In genomic region chr22:21624120-21624879, GRCh38 we compare ENCODE assay signal across 9 cellular contexts. TPM values are rescaled to one million over a fixed set of nuclear protein-coding genes. Genes with fewer than 3 reads are reported as not detected.
DNase-seq lines count a peak whose midpoint lies in the region; ATAC-seq and TF ChIP-seq lines count a peak whose summit lies in the region.
"Had no signal": no experiment of that assay in that cellular context is flagged by ENCODE, and none has a peak within 500 bp of the region (broad histone marks: within the 10 kb centered on the region; RNA-seq: fewer than 3 reads in every experiment).

No MANE protein-coding gene starts in this region.

- no peak overlapping the region for H3K4me2 ChIP-seq in OCI-LY1 (ENCODE audit: low read length)

- H3K4me1 ChIP-seq in OCI-LY1 (ENCODE audit: insufficient read depth, low read length, severe bottlenecking) (peaks cover 49% of the 10 kb centered on the region), stomach smooth muscle (ENCODE audit: control insufficient read depth, insufficient read depth, low read length) (peaks cover 29% of the 10 kb centered on the region)

- TF ChIP-seq CTCF in GM12864 (IDR thresholded peaks at IDR 0.05; ENCODE audit: low read depth, low read length, missing control alignments) (peak; percentile 56), OCI-LY1 (IDR thresholded peaks at IDR 0.05; ENCODE audit: low read length) (peak; percentile 88)

- peaks cover 28% of the 10 kb centered on the region for H3K36me3 Mint-ChIP-seq in activated naive CD8-positive, alpha-beta T cell treated with anti-CD3 and anti-CD28 coated beads, Interleukin-2, amount 50 U/mL, for 24 hours (ENCODE audit: low read depth)
- H3K36me3 Mint-ChIP-seq in immature natural killer cell, result no peaks in the 10 kb centered on the region

- H3K4me3 ChIP-seq in GM12864 (ENCODE audit: low read depth, low read length) (no peak overlapping the region), OCI-LY1 (ENCODE audit: low read depth, low read length, poor library complexity, severe bottlenecking) (no peak overlapping the region), stomach smooth muscle (ENCODE audit: low read length in 2 of 2) (no peak overlapping the region)
- H3K4me3 ChIP-seq: skin epidermis had no signal

- peaks cover 4% of the 10 kb centered on the region; the same call in 1 of the 2 replicates for H3K79me2 ChIP-seq in OCI-LY1 (ENCODE audit: insufficient read depth, low read length)

- DNase-seq in GM12864 (ENCODE audit: low read depth) (no peak), immature natural killer cell (peak in 1 of 3 donors; percentile 14), dedifferentiated amniotic fluid mesenchymal stem cell (ENCODE audit: extremely low spot score) (no peak), NCI-H2171 treated with DMSO at 0.1 percent for 48 hours (lab: John Stamatoyannopoulos, UW) (no peak)
- peak; percentile 71 for DNase-seq in activated naive CD8-positive, alpha-beta T cell treated with anti-CD3 and anti-CD28 coated beads, Interleukin-2, amount 50 U/mL, for 24 hours

- peak overlapping the region; percentile 71 for H3K27ac Mint-ChIP-seq in activated naive CD8-positive, alpha-beta T cell treated with anti-CD3 and anti-CD28 coated beads, Interleukin-2, amount 50 U/mL, for 24 hours
- peak overlapping the region in 5 of 6 donors; percentile 35 to 85 (median 68) for H3K27ac Mint-ChIP-seq in immature natural killer cell

- H3K4me3 Mint-ChIP-seq in activated naive CD8-positive, alpha-beta T cell treated with anti-CD3 and anti-CD28 coated beads, Interleukin-2, amount 50 U/mL, for 24 hours, result no peak overlapping the region
- no peak overlapping the region for H3K4me3 Mint-ChIP-seq in immature natural killer cell

- H4K20me1 ChIP-seq in OCI-LY1 (ENCODE audit: insufficient read depth, low read length), result no peaks in the 10 kb centered on the region

- no peaks in the 10 kb centered on the region for H3K27me3 Mint-ChIP-seq in activated naive CD8-positive, alpha-beta T cell treated with anti-CD3 and anti-CD28 coated beads, Interleukin-2, amount 50 U/mL, for 24 hours
- peaks cover 2 to 11% (median 4%) of the 10 kb centered on the region in 3 donors for H3K27me3 Mint-ChIP-seq in immature natural killer cell (ENCODE audit: low read depth in 3 of 3)

- H3K27ac ChIP-seq in OCI-LY1 (ENCODE audit: low read depth, low read length, poor library complexity, severe bottlenecking) (peak overlapping the region; percentile 57), stomach smooth muscle (ENCODE audit: low read length) (peak overlapping the region; percentile 41)

- H3K9ac ChIP-seq in OCI-LY1 (ENCODE audit: low read length) (no peak overlapping the region; the same call in 1 of the 2 replicates), stomach smooth muscle (ENCODE audit: low read length in 2 of 2) (peak overlapping the region in 1 of 2 donors; percentile 58)

- H3F3A ChIP-seq in OCI-LY1 (ENCODE audit: insufficient read depth, low read length), result peaks cover 6% of the 10 kb centered on the region; the same call in 1 of the 2 replicates

- H3K36me3 ChIP-seq in OCI-LY1 (ENCODE audit: insufficient read depth, low read length), result peaks cover 54% of the 10 kb centered on the region
- H3K36me3 ChIP-seq in stomach smooth muscle (ENCODE audit: control insufficient read depth in 2 of 2, insufficient read depth in 2 of 2, low read length in 2 of 2), result peaks cover 3 to 6% of the 10 kb centered on the region in 2 donors

- no peaks in the 10 kb centered on the region for H3K9me2 ChIP-seq in OCI-LY1 (ENCODE audit: low read depth, low read length)

- H3K9me3 Mint-ChIP-seq in activated naive CD8-positive, alpha-beta T cell treated with anti-CD3 and anti-CD28 coated beads, Interleukin-2, amount 50 U/mL, for 24 hours, result no peaks in the 10 kb centered on the region
- H3K9me3 Mint-ChIP-seq in immature natural killer cell, result no peaks in the 10 kb centered on the region

- H3K27me3 ChIP-seq in OCI-LY1 (ENCODE audit: insufficient read depth, low read length) (no peaks in the 10 kb centered on the region), stomach smooth muscle (ENCODE audit: control insufficient read depth in 1 of 2, insufficient read depth in 2 of 2, low read length in 2 of 2) (no peaks in the 10 kb centered on the region)

- no peak overlapping the region for H2AFZ ChIP-seq in OCI-LY1 (ENCODE audit: low read length)

- H3K9me3 ChIP-seq in OCI-LY1 (ENCODE audit: low read length), result no peaks in the 10 kb centered on the region
- H3K9me3 ChIP-seq in stomach smooth muscle (ENCODE audit: control insufficient read depth in 2 of 2, low read length in 2 of 2), result no peaks in the 10 kb centered on the region

- ATAC-seq in activated naive CD8-positive, alpha-beta T cell treated with anti-CD3 and anti-CD28 coated beads, Interleukin-2, amount 50 U/mL, for 24 hours, result peak; percentile 3
- ATAC-seq in GM18498 (IDR thresholded peaks at IDR 0.05; ENCODE audit: unreplicated experiment), result no peak

- peaks cover 36% of the 10 kb centered on the region for H3K4me1 Mint-ChIP-seq in activated naive CD8-positive, alpha-beta T cell treated with anti-CD3 and anti-CD28 coated beads, Interleukin-2, amount 50 U/mL, for 24 hours
- H3K4me1 Mint-ChIP-seq in immature natural killer cell, result peaks cover 40 to 53% of the 10 kb centered on the region in 2 donors

RNA-seq across cellular contexts. Expression of gene YDJC, which starts 5.5 kb away (rescaled TPM):
- 10 to 100 TPM; 46.7 to 61.7 (median 47.7) TPM for polyA plus RNA-seq in immature natural killer cell

RNA-seq across cellular contexts. Expression of gene CCDC116, which starts 8.3 kb away (rescaled TPM):
- polyA plus RNA-seq in immature natural killer cell, result under 1 TPM in 1 of 3 donors, not detected in 2; 0.13 TPM

RNA-seq across cellular contexts. Expression of gene SDF2L1, which starts 17.8 kb away (rescaled TPM):
- polyA plus RNA-seq in immature natural killer cell, result 100 to 1,000 TPM; 119 to 227 (median 178) TPM

RNA-seq across cellular contexts. Expression of gene PPIL2, which starts 41.5 kb away (rescaled TPM):
- polyA plus RNA-seq in immature natural killer cell, result 10 to 100 TPM; 13.9 to 54.6 (median 14.5) TPM

RNA-seq across cellular contexts. Expression of gene UBE2L3, which starts 56.8 kb away (rescaled TPM):
- polyA plus RNA-seq in immature natural killer cell, result 100 to 1,000 TPM; 110 to 133 (median 115) TPM
